4 cellular contexts compared by ENCODE assay signal in the genomic region with DNA sequence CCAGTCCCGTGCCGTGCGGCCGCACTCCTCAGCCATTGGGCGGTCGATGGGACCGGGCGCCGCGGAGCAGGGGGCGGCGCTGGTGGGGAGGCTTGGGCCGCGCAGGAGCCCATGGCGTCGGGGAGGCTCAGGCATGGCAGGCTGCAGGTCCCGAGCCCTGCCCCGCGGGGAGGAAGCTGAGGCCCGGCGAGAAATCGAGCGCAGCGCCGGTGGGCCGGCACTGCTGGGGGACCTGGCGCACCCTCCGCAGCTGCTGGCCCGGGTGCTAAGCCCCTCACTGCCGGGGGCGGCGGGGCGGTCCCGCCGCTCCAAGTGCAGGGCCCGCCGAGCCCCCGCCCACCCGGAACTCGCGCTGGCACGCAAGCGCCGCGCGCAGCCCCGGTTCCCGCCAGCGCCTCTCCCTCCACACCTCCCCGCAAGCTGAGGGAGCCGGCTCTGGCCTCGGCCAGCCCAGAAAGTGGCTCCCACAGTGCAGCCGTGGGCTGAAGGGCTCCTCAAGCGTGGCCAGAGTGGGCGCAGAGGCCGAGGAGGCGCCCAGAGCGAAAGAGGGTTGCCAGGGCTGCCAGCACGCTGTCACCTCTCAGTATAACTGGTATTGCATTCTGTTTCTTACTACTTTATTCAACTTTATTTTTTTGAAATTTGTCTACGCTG. TPM values are rescaled to one million over a fixed set of nuclear protein-coding genes. Genes with fewer than 3 reads are reported as not detected.
"Had no signal": no experiment of that assay in that cellular context is flagged by ENCODE, and none has a peak within 500 bp of the region (broad histone marks: within the 10 kb centered on the region; RNA-seq: fewer than 3 reads in every experiment).

No MANE protein-coding gene starts in this region.

RNA-seq across cellular contexts. Expression of a gene that starts 14.3 kb away (rescaled TPM):
- total RNA-seq: activated CD4-positive, alpha-beta T cell treated with anti-CD3 and anti-CD28 coated beads, Interleukin-2, amount 10 ng/mL, durations not matched to agents 24 days and 14 days; activated CD8-positive, alpha-beta T cell treated with anti-CD3 and anti-CD28 coated beads for 36 hours; activated T-helper 1 cell treated with anti-CD3 and anti-CD28 coated beads, Interleukin-12 subunit alpha, Interleukin-12 subunit beta, Interleukin-2, Interleukin-4 antibody, amounts not matched to agents 30 ng/mL and 10 ng/mL and 1 ng/mL, durations not matched to agents 14 hours and 24 hours and 36 hours had no signal
- polyA plus RNA-seq: naive thymus-derived CD4-positive, alpha-beta T cell had no signal
